8 cellular contexts compared by ENCODE assay signal in the genomic region with DNA sequence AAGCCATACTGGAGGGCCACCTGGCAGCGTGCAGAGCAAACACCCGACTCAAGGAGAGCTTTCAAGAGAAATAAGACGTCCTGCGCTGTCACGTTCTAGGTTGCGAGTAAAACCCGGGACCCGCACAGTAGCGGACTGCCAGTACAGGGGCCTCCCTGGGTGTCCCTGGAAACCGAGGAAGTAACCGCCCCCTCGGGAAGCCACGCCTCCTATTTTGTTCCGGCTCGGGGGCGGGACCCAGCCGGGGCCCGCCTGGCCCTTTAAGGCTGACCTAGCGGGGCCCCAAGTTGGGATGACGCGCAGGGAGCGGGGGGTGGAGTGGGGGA. TPM values are rescaled to one million over a fixed set of nuclear protein-coding genes. Genes with fewer than 3 reads are reported as not detected.
A peak's percentile ranks its signal among the peaks of the same experiment; 100 is the strongest.
DNase-seq lines count a peak whose midpoint lies in the region; ATAC-seq and TF ChIP-seq lines count a peak whose summit lies in the region.

No MANE protein-coding gene starts in this region.

- H3K4me1 ChIP-seq in BLaER1 treated with 17β-estradiol and CSF1 and Interleukin-3, amounts not matched to agents 10 nM and 100 nM: peaks cover 58 to 82% (median 73%) of the 10 kb centered on the region in 10 experiments
- H3K4me1 ChIP-seq in duodenal mucosa (ENCODE audit: control insufficient read depth in 1 of 2, insufficient read depth in 2 of 2, low read length in 2 of 2) (peaks cover 43 to 54% of the 10 kb centered on the region in 2 donors), lung (ENCODE audit: control insufficient read depth in 2 of 2, insufficient read depth in 2 of 2, low read length in 2 of 2) (peaks cover 3 to 20% of the 10 kb centered on the region in 2 donors)

- peak overlapping the region in 10 of 11 experiments; percentile 67 to 96 (median 92); a peak in 20 of 22 replicates for H3K27ac ChIP-seq in BLaER1 treated with 17β-estradiol and CSF1 and Interleukin-3, amounts not matched to agents 10 nM and 100 nM
- H3K27ac ChIP-seq in duodenal mucosa (ENCODE audit: low read depth, low read length) (peak overlapping the region; percentile 67), lung (ENCODE audit: low read depth in 1 of 2, low read length in 1 of 2) (peak overlapping the region; percentile 64 to 76)

- peaks cover 0 to 21% (median 0%) of the 10 kb centered on the region in 11 experiments; a peak in 6 of 22 replicates for H4K20me1 ChIP-seq in BLaER1 treated with 17β-estradiol and CSF1 and Interleukin-3, amounts not matched to agents 10 nM and 100 nM

- peak overlapping the region; percentile 79 to 98 (median 94) for H3K4me3 ChIP-seq in BLaER1 treated with 17β-estradiol and CSF1 and Interleukin-3, amounts not matched to agents 10 nM and 100 nM
- H3K4me3 ChIP-seq in duodenal mucosa (ENCODE audit: low read depth in 1 of 2, low read length in 2 of 2): peak overlapping the region; percentile 84 to 86
- H3K4me3 ChIP-seq in lung: no peak overlapping the region

- peaks cover 0 to 28% (median 7%) of the 10 kb centered on the region in 11 experiments; a peak in 13 of 22 replicates for H3K36me3 ChIP-seq in BLaER1 treated with 17β-estradiol and CSF1 and Interleukin-3, amounts not matched to agents 10 nM and 100 nM
- no peaks in the 10 kb centered on the region for H3K36me3 ChIP-seq in duodenal mucosa (ENCODE audit: control insufficient read depth in 1 of 2, insufficient read depth in 2 of 2, low read length in 2 of 2)
- H3K36me3 ChIP-seq in lung (ENCODE audit: control insufficient read depth in 2 of 2, insufficient read depth in 2 of 2, low read length in 2 of 2): peaks cover 0 to 4% of the 10 kb centered on the region in 2 donors

- no peaks in the 10 kb centered on the region for H3K9me3 ChIP-seq in BLaER1 treated with 17β-estradiol and CSF1 and Interleukin-3, amounts not matched to agents 10 nM and 100 nM (replicated peaks in 1 of 11)
- no peaks in the 10 kb centered on the region for H3K9me3 ChIP-seq in duodenal mucosa (ENCODE audit: control insufficient read depth in 1 of 2, low read length in 2 of 2)
- no peaks in the 10 kb centered on the region for H3K9me3 ChIP-seq in lung (ENCODE audit: control insufficient read depth in 2 of 2, insufficient read depth in 1 of 2, low read length in 1 of 2)

- 0 to 1% methylated on average over 18 to 22 of the region's 22 CpGs for WGBS in lung, 2 donors

- H3K27me3 ChIP-seq in BLaER1 treated with 17β-estradiol and CSF1 and Interleukin-3, amounts not matched to agents 10 nM and 100 nM: peaks cover 0 to 13% (median 0%) of the 10 kb centered on the region in 11 experiments; a peak in 3 of 22 replicates
- H3K27me3 ChIP-seq in duodenal mucosa (ENCODE audit: control insufficient read depth in 1 of 2, insufficient read depth in 2 of 2, low read length in 2 of 2) (no peaks in the 10 kb centered on the region), lung (ENCODE audit: control insufficient read depth, insufficient read depth) (no peaks in the 10 kb centered on the region)

- no peak for TF ChIP-seq CTCF in lung (IDR thresholded peaks at IDR 0.05; ENCODE audit: control extremely low read depth, extremely low read depth)

- peak; percentile 77 for DNase-seq in GM19240 (ENCODE audit: insufficient read length, low spot score)
- DNase-seq in NCI-H82 (lab: John Stamatoyannopoulos, UW): peak; percentile 93
- DNase-seq in activated CD4-positive, alpha-beta T cell treated with anti-CD3 and anti-CD28 coated beads, Interleukin-2, amount 50 U/mL, for 48 hours: peak; percentile 98
- peak; percentile 94 for DNase-seq in lung (ENCODE audit: low spot score)
- DNase-seq in stimulated activated CD4-positive, alpha-beta T cell treated with anti-CD3 and anti-CD28 coated beads, TNF-alpha, amount 100 ng/mL, for 24 hours (ENCODE audit: low read depth in 3 of 3): peak; percentile 88 to 96 (median 94)

- ATAC-seq in HG03442 (IDR thresholded peaks at IDR 0.05; ENCODE audit: unreplicated experiment) (peak; percentile 64), lung (ENCODE audit: insufficient read depth, low FRiP score) (peak; percentile 78)

- H3K9ac ChIP-seq in BLaER1 treated with 17β-estradiol and CSF1 and Interleukin-3, amounts not matched to agents 10 nM and 100 nM: peak overlapping the region; percentile 51 to 97 (median 93); a peak in 21 of 22 replicates
- H3K9ac ChIP-seq in duodenal mucosa (ENCODE audit: low read depth in 1 of 2, low read length in 2 of 2): peak overlapping the region; percentile 42 to 68

- peak overlapping the region; percentile 84 to 99 (median 94) for H3K4me2 ChIP-seq in BLaER1 treated with 17β-estradiol and CSF1 and Interleukin-3, amounts not matched to agents 10 nM and 100 nM

RNA-seq across cellular contexts. Expression of gene MAPKAPK3, which starts 0.2 kb away (rescaled TPM):
- total RNA-seq in lung: 10 to 100 TPM; 23.6 to 96.1 TPM
- 10 to 100 TPM; 50.8 to 92.1 TPM for polyA plus RNA-seq in lung

RNA-seq across cellular contexts. Expression of gene CISH, which starts 5.2 kb away (rescaled TPM):
- 10 to 100 TPM; 42.9 to 50.2 TPM for total RNA-seq in lung
- polyA plus RNA-seq in lung: 100 to 1,000 TPM in 1 of 2 donors, 10 to 100 TPM in 1; 37.8 to 104 TPM

RNA-seq across cellular contexts. Expression of gene HEMK1, which starts 47.4 kb away (rescaled TPM):
- total RNA-seq in lung: 10 to 100 TPM; 17.3 to 28.0 TPM
- polyA plus RNA-seq in lung: 10 to 100 TPM; 16.0 to 20.1 TPM

RNA-seq across cellular contexts. Expression of gene C3orf18, which starts 49.2 kb away (rescaled TPM):
- total RNA-seq in lung: 1 to 10 TPM; 5.7 to 7.0 TPM
- polyA plus RNA-seq in lung: 1 to 10 TPM; 2.7 to 3.2 TPM

RNA-seq across cellular contexts. Expression of gene DOCK3, which starts 58.0 kb away (rescaled TPM):
- total RNA-seq in lung: 1 to 10 TPM in 1 of 2 donors, under 1 TPM in 1; 0.25 to 1.4 TPM
- under 1 TPM; 0.06 to 0.43 TPM for polyA plus RNA-seq in lung
